In the genomic region with DNA sequence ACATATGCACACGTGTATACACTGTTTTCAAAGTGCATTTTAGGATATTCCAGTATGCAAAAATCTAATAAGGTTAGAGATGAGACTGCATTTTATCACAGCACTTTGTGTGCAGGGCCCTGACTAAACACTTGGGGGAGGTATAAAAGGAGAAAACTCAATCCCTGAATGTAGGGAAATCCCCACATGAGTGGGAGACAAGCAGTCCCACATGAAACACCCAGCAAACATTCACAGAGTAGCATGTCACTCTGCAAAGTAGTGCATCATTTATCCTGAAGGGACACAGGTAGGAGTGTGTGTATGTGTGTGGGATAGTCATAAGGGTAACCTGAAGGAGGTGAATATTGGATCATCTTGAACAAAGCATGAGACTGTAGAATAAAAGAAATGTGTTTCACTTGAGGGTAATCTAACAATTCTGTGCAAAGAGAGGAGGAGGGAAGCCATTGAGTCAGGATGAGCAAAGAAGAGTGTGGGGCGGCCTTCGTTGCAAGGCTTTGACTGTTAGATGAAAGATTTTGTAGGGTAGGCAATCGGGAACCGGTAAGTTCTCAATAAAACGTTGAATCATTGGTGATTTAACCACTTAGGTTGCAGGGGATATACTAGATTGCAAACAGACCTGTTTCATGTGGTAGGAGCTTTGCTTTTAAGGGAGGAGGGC, we compare ENCODE assay signal across 12 cellular contexts. TPM values are rescaled to one million over a fixed set of nuclear protein-coding genes. Genes with fewer than 3 reads are reported as not detected.
A peak's percentile ranks its signal among the peaks of the same experiment; 100 is the strongest.
DNase-seq lines count a peak whose midpoint lies in the region; TF ChIP-seq lines count a peak whose summit lies in the region.
"Had no signal": no experiment of that assay in that cellular context is flagged by ENCODE, and none has a peak within 500 bp of the region (broad histone marks: within the 10 kb centered on the region; RNA-seq: fewer than 3 reads in every experiment).

No MANE protein-coding gene starts in this region.

- H3K4me3 ChIP-seq in choroid plexus epithelial cell (ENCODE audit: low read depth, low read length) (no peak overlapping the region), smooth muscle cell (no peak overlapping the region), tibial nerve (no peak overlapping the region)

- H3K27ac ChIP-seq in smooth muscle cell (ENCODE audit: low read depth) (peak overlapping the region; percentile 52), tibial nerve (peak overlapping the region in 1 of 4 donors; percentile 0)

- H3K9ac ChIP-seq in smooth muscle cell (ENCODE audit: low read depth), result peak overlapping the region; percentile 17

- DNase-seq in activated T-cell treated with anti-CD3 and anti-CD28 coated beads for 24 hours (ENCODE audit: low read depth) (peak; percentile 20), M059J (ENCODE audit: low read depth) (peak; percentile 23), choroid plexus epithelial cell (ENCODE audit: low read depth) (peak; percentile 49), smooth muscle cell (lab: John Stamatoyannopoulos, UW; ENCODE audit: unreplicated experiment) (no peak), tibial nerve (ENCODE audit: low spot score in 2 of 2) (no peak), NCI-H2107 (lab: John Stamatoyannopoulos, UW) (no peak), AG08396 (ENCODE audit: low spot score) (no peak)
- no peak for DNase-seq in activated T-cell treated with anti-CD3 and anti-CD28 coated beads, Interleukin-2, amount 50 U/mL, for 24 hours
- DNase-seq: effector CD8-positive, alpha-beta T cell; natural killer cell; NCI-H2029 treated with DMSO at 0.1 percent for 48 hours had no signal

- no peak overlapping the region for H2AFZ ChIP-seq in smooth muscle cell (ENCODE audit: low read depth)

- no peak overlapping the region for H3K4me3 Mint-ChIP-seq in activated T-cell treated with anti-CD3 and anti-CD28 coated beads, Interleukin-2, amount 50 U/mL, for 24 hours
- H3K4me3 Mint-ChIP-seq: activated naive CD4-positive, alpha-beta T cell treated with anti-CD3 and anti-CD28 coated beads, Interleukin-2, amount 50 U/mL, for 24 hours; natural killer cell had no signal

- no peak for TF ChIP-seq EP300 in tibial nerve (IDR thresholded peaks at IDR 0.05)

- no peaks in the 10 kb centered on the region for H3K27me3 ChIP-seq in smooth muscle cell (ENCODE audit: low read depth)
- no peaks in the 10 kb centered on the region for H3K27me3 ChIP-seq in tibial nerve

- peaks cover 33% of the 10 kb centered on the region for H3F3A ChIP-seq in smooth muscle cell (ENCODE audit: low read depth)

- no peaks in the 10 kb centered on the region for H3K36me3 Mint-ChIP-seq in activated T-cell treated with anti-CD3 and anti-CD28 coated beads, Interleukin-2, amount 50 U/mL, for 24 hours (ENCODE audit: low read depth)
- H3K36me3 Mint-ChIP-seq: activated naive CD4-positive, alpha-beta T cell treated with anti-CD3 and anti-CD28 coated beads, Interleukin-2, amount 50 U/mL, for 24 hours; natural killer cell had no signal

- H3K79me2 ChIP-seq in smooth muscle cell (ENCODE audit: low read depth), result no peaks in the 10 kb centered on the region

- H3K9me3 Mint-ChIP-seq in activated T-cell treated with anti-CD3 and anti-CD28 coated beads, Interleukin-2, amount 50 U/mL, for 24 hours, result no peaks in the 10 kb centered on the region
- H3K9me3 Mint-ChIP-seq: activated naive CD4-positive, alpha-beta T cell treated with anti-CD3 and anti-CD28 coated beads, Interleukin-2, amount 50 U/mL, for 24 hours; natural killer cell had no signal

- TF ChIP-seq CTCF in choroid plexus epithelial cell (conservative IDR thresholded peaks at IDR 0.05; ENCODE audit: low read depth, low read length) (peak; percentile 44), smooth muscle cell (IDR thresholded peaks at IDR 0.05; ENCODE audit: borderline replicate concordance, insufficient read depth, poor library complexity, severe bottlenecking) (peak; percentile 6), tibial nerve (IDR thresholded peaks at IDR 0.05) (no peak)

- H3K4me1 ChIP-seq in smooth muscle cell (ENCODE audit: low read depth) (peaks cover 16% of the 10 kb centered on the region), tibial nerve (peaks cover 0 to 25% (median 13%) of the 10 kb centered on the region in 4 donors)

- no peaks in the 10 kb centered on the region for H3K27me3 Mint-ChIP-seq in activated T-cell treated with anti-CD3 and anti-CD28 coated beads, Interleukin-2, amount 50 U/mL, for 24 hours
- H3K27me3 Mint-ChIP-seq: activated naive CD4-positive, alpha-beta T cell treated with anti-CD3 and anti-CD28 coated beads, Interleukin-2, amount 50 U/mL, for 24 hours had no signal

- H3K36me3 ChIP-seq in smooth muscle cell (ENCODE audit: low read depth), result no peaks in the 10 kb centered on the region
- H3K36me3 ChIP-seq in tibial nerve, result peaks cover 0 to under 1% (median 0%) of the 10 kb centered on the region in 3 donors

- H3K9me3 ChIP-seq in smooth muscle cell (replicated peaks; ENCODE audit: low read depth), result no peaks in the 10 kb centered on the region
- H3K9me3 ChIP-seq in tibial nerve, result no peaks in the 10 kb centered on the region

- H3K4me1 Mint-ChIP-seq in activated T-cell treated with anti-CD3 and anti-CD28 coated beads, Interleukin-2, amount 50 U/mL, for 24 hours (ENCODE audit: low read depth), result peaks cover 28% of the 10 kb centered on the region

- peaks cover 9% of the 10 kb centered on the region for H4K20me1 ChIP-seq in smooth muscle cell (ENCODE audit: low read depth)

- no peak for TF ChIP-seq POLR2A in tibial nerve (IDR thresholded peaks at IDR 0.05)

- WGBS in smooth muscle cell (ENCODE audit: low lambda C conversion rate), result 90% methylated on average over 6 of the region's 6 CpGs
- 71 to 73% methylated on average over 6 of the region's 6 CpGs for WGBS in tibial nerve, 2 donors

- no peak overlapping the region for H3K27ac Mint-ChIP-seq in activated T-cell treated with anti-CD3 and anti-CD28 coated beads, Interleukin-2, amount 50 U/mL, for 24 hours
- H3K27ac Mint-ChIP-seq: activated naive CD4-positive, alpha-beta T cell treated with anti-CD3 and anti-CD28 coated beads, Interleukin-2, amount 50 U/mL, for 24 hours; natural killer cell had no signal

- no peak overlapping the region for H3K4me2 ChIP-seq in smooth muscle cell

RNA-seq across cellular contexts. Expression of a gene that starts 2.9 kb away (rescaled TPM):
- 7.8 and 9.8 TPM in 2 replicates for total RNA-seq in M059J (2014; rRNA removed; shearing (Covaris generic))
- 5.7 and 6.2 TPM in 2 replicates for total RNA-seq in smooth muscle cell
- polyA plus RNA-seq in smooth muscle cell, result 19.8 and 22.8 TPM in 2 replicates
- 10 to 100 TPM; 18.1 to 36.0 (median 21.4) TPM for total RNA-seq in tibial nerve

RNA-seq across cellular contexts. Expression of a gene that starts 20.9 kb away (rescaled TPM):
- 0.07 TPM in 1 of 2 replicates, not detected in the other for total RNA-seq in M059J (2014; rRNA removed; shearing (Covaris generic))
- total RNA-seq in smooth muscle cell (0.09 and 1.3 TPM in 2 replicates), tibial nerve (under 1 TPM in 3 of 4 donors, not detected in 1; 0.42 to 0.98 (median 0.44) TPM)
- 0.18 and 0.26 TPM in 2 replicates for polyA plus RNA-seq in smooth muscle cell

RNA-seq across cellular contexts. Expression of a gene that starts 58.4 kb away (rescaled TPM):
- total RNA-seq in M059J (2014; rRNA removed; shearing (Covaris generic)), result 58.1 and 62.6 TPM in 2 replicates
- total RNA-seq in smooth muscle cell (41.4 and 46.4 TPM in 2 replicates), tibial nerve (10 to 100 TPM; 42.0 to 67.2 (median 64.5) TPM)
- polyA plus RNA-seq in smooth muscle cell, result 54.4 and 55.2 TPM in 2 replicates

Comparison
In these comparisons a context has a peak if more than half of its experiments do, and no peak if none do; other contexts are left out.
1. DNase-seq: peak in activated T-cell treated with anti-CD3 and anti-CD28 coated beads for 24 hours (single experiment), M059J (single experiment) and choroid plexus epithelial cell (single experiment); none in activated T-cell treated with anti-CD3 and anti-CD28 coated beads, Interleukin-2, amount 50 U/mL, for 24 hours (single experiment), smooth muscle cell (single experiment), tibial nerve (0 of 2), NCI-H2107 (single experiment) and AG08396 (single experiment).
2. CTCF ChIP-seq: peak in choroid plexus epithelial cell (single experiment) and smooth muscle cell (single experiment); none in tibial nerve (0 of 5).